In the genomic region with DNA sequence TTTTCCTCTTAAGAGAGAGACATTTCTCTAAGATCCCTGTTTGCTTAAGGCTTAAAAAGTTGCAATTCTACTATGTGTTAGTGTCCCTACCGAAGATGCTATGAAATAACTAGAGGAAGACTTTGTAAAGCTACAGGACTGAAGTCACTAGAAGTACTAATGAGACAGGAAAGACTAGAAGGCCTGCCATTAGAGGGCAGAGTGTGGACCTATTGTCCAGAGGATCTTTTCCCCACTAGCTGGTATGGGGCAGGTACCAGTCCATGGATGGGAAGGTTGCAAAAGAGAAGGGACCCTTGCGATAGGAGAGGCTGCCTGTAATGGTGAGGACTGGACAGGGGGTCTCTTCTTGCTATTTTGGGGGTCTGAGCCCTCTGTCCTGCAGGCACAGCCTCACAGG, we compare ENCODE assay signal across 32 cellular contexts.
DNase-seq lines count a peak whose midpoint lies in the region; ATAC-seq, FAIRE-seq and TF ChIP-seq lines count a peak whose summit lies in the region.
"Had no signal": no experiment of that assay in that cellular context is flagged by ENCODE, and none has a peak within 500 bp of the region (broad histone marks: within the 10 kb centered on the region; RNA-seq: fewer than 3 reads in every experiment).

No MANE protein-coding gene starts in this region.

- H3K9ac ChIP-seq in parathyroid adenoma: no peak overlapping the region
- H3K9ac ChIP-seq: SK-N-SH had no signal

- no peak overlapping the region for H3K27ac ChIP-seq in parathyroid adenoma
- H3K27ac ChIP-seq: heart left ventricle, prostate gland had no signal

- TF ChIP-seq POLR2A in NB4 (IDR thresholded peaks at IDR 0.05; ENCODE audit: extremely low read depth, insufficient read length) (no peak), GM12892 (IDR thresholded peaks at IDR 0.05; ENCODE audit: low read depth, low read length) (no peak)

- H3K36me3 ChIP-seq in parathyroid adenoma (ENCODE audit: control insufficient read depth, insufficient read depth, low read length): no peaks in the 10 kb centered on the region
- H3K36me3 ChIP-seq: heart left ventricle, prostate gland had no signal

- TF ChIP-seq CTCF in NB4 (IDR thresholded peaks at IDR 0.05; ENCODE audit: low read depth, low read length) (peak; percentile 14), astrocyte of the spinal cord (IDR thresholded peaks at IDR 0.05; ENCODE audit: low read depth, low read length) (peak; percentile 17), parathyroid adenoma (IDR thresholded peaks at IDR 0.05) (peak; percentile 20)

- ATAC-seq in Right ventricle myocardium inferior: peak; percentile 50
- ATAC-seq: activated T-cell treated with anti-CD3 and anti-CD28 coated beads, Interleukin-2, amount 50 U/mL, for 72 hours; esophagus mucosa; naive thymus-derived CD8-positive, alpha-beta T cell; stimulated activated naive CD8-positive, alpha-beta T cell treated with anti-CD3 and anti-CD28 coated beads, Interleukin-15, Interleukin-2, amounts not matched to agents 100 U/mL and 50 U/mL, for 24 hours had no signal

- H3K4me3 ChIP-seq in NB4 (ENCODE audit: low read depth, low read length) (no peak overlapping the region), astrocyte of the spinal cord (ENCODE audit: low read depth, low read length) (no peak overlapping the region), parathyroid adenoma (ENCODE audit: low read depth, low read length) (no peak overlapping the region)
- H3K4me3 ChIP-seq: heart left ventricle, lung, prostate gland had no signal

- no peak for FAIRE-seq in GM12892 (lab: Jason Lieb, UNC)
- FAIRE-seq: A204.1, astrocyte, GM18507, H54, keratinocyte had no signal

- peaks cover 10% of the 10 kb centered on the region for H3K4me1 ChIP-seq in parathyroid adenoma
- H3K4me1 ChIP-seq: heart left ventricle, prostate gland had no signal

- peaks cover 20% of the 10 kb centered on the region for H3K79me2 ChIP-seq in parathyroid adenoma

- in situ Hi-C loops in astrocyte of the spinal cord (cut with HindIII; ENCODE audit: low sequenced_read_pairs): no loop called here

- H3K9me3 ChIP-seq in parathyroid adenoma (ENCODE audit: control insufficient read depth, low read length): no peaks in the 10 kb centered on the region
- H3K9me3 ChIP-seq: prostate gland, SK-N-SH had no signal

- no peaks in the 10 kb centered on the region for H3K27me3 ChIP-seq in parathyroid adenoma (ENCODE audit: control insufficient read depth, insufficient read depth, low read length)
- H3K27me3 ChIP-seq: heart left ventricle had no signal

- intact Hi-C loops in Right ventricle myocardium inferior (cut with DNase I): loop anchor here (10.0 kb wide), 1 partner anchor 393 kb away; no protein-coding TSS in a partner anchor
- intact Hi-C loops in cardiac septum (cut with DNase I): loop anchor here (10.0 kb wide), 1 partner anchor 273 kb away; no protein-coding TSS in a partner anchor

- DNase-seq in Right ventricle myocardium inferior (ENCODE audit: missing footprints) (no peak), cardiac septum (ENCODE audit: low spot score) (no peak), NB4 (ENCODE audit: low read depth) (no peak), astrocyte of the spinal cord (ENCODE audit: low read depth, low spot score) (no peak), foreskin melanocyte (no peak), GM12892 (ENCODE audit: insufficient read length) (no peak), iPS-NIHi11 (ENCODE audit: low spot score) (no peak)
- DNase-seq: activated CD4-positive, alpha-beta memory T cell treated with anti-CD3 and anti-CD28 coated beads for 36 hours; activated CD4-positive, CD25-positive, alpha-beta regulatory T cell treated with anti-CD3 and anti-CD28 coated beads, Interleukin-2, amount 50 U/mL, for 72 hours; activated T-cell treated with anti-CD3 and anti-CD28 coated beads, Interleukin-2, amount 50 U/mL, for 72 hours; CD4-positive, CD25-positive, alpha-beta regulatory T cell; central memory CD4-positive, alpha-beta T cell; DMS79 treated with DMSO at 0.1 percent for 48 hours; foreskin fibroblast; GF-D8; heart left ventricle; Karpas-422; MV-4-11; naive thymus-derived CD8-positive, alpha-beta T cell; NCI-H748 treated with DMSO at 0.1 percent for 48 hours; SK-N-SH; stimulated activated CD4-positive, alpha-beta T cell treated with anti-CD3 and anti-CD28 coated beads, Interleukin-2, amount 100 ng/mL, for 24 hours; stimulated activated naive CD8-positive, alpha-beta T cell treated with anti-CD3 and anti-CD28 coated beads, Interleukin-15, Interleukin-2, amounts not matched to agents 100 U/mL and 50 U/mL, for 24 hours had no signal

- H3K4me2 ChIP-seq in parathyroid adenoma (ENCODE audit: low read length): no peak overlapping the region
- H3K4me2 ChIP-seq: SK-N-SH had no signal

- H2AFZ ChIP-seq in parathyroid adenoma: no peak overlapping the region
